ENCODE assay signal across 9 cellular contexts in genomic region chr6:44297063-44298038, GRCh38. TPM values are rescaled to one million over a fixed set of nuclear protein-coding genes. Genes with fewer than 3 reads are reported as not detected.
A peak's percentile ranks its signal among the peaks of the same experiment; 100 is the strongest.
DNase-seq lines count a peak whose midpoint lies in the region; ATAC-seq, FAIRE-seq and TF ChIP-seq lines count a peak whose summit lies in the region.
"Had no signal": no experiment of that assay in that cellular context is flagged by ENCODE, and none has a peak within 500 bp of the region (broad histone marks: within the 10 kb centered on the region; RNA-seq: fewer than 3 reads in every experiment).

No MANE protein-coding gene starts in this region.

- peak overlapping the region; percentile 47 to 64 (median 47) for H3K4me3 Mint-ChIP-seq in T-cell

- peak; percentile 81 to 88 (median 87) for ATAC-seq in T-cell (replicated peaks in 1 of 4)
- ATAC-seq in K562: peak; percentile 85
- ATAC-seq in GM21515 (IDR thresholded peaks at IDR 0.05; ENCODE audit: unreplicated experiment): no peak

- no peak for TF ChIP-seq RAD21 in K562 (CRISPR knock-in tag; conservative IDR thresholded peaks at IDR 0.05 in 1 of 2, IDR thresholded peaks at IDR 0.05 in 1 of 2)

- H4K20me1 ChIP-seq in K562 (replicated peaks; ENCODE audit: control insufficient read depth, insufficient read depth, low read length): peaks cover 10% of the 10 kb centered on the region; the same call in 1 of the 2 replicates

- intact Hi-C loops in K562 (cut with micrococcal nuclease): no loop called here

- CTCF ChIA-PET in T-cell (lab: Charles Lee) (no interaction called here), K562 (lab: Yijun Ruan, JAX; ENCODE audit: low intra/inter-chr PET ratio) (no interaction called here)

- FAIRE-seq in K562 (lab: Jason Lieb, UNC): no peak

- no peak overlapping the region for H3K27ac Mint-ChIP-seq in T-cell

- POLR2A ChIA-PET in T-cell (lab: Charles Lee): interaction anchor here in 1 of 2 donors (0.6 kb wide), 1 partner anchor 10 kb away, joined by 3 read pairs; no protein-coding TSS in a partner anchor
- POLR2A ChIA-PET in K562 (lab: Yijun Ruan, JAX): interaction anchor here (0.5 to 8.7 kb wide), 7 partner anchors 9 to 115 kb away, joined by 3 to 116 read pairs (median 3); partner anchors contain the start of gene AARS2

- peaks cover 22% of the 10 kb centered on the region for H3K36me3 Mint-ChIP-seq in T-cell

- H3K4me3 ChIP-seq in K562 (peak overlapping the region; percentile 36), iPS-15b (ENCODE audit: low read depth, low read length) (peak overlapping the region; percentile 76), skeletal muscle satellite cell (ENCODE audit: low read length) (peak overlapping the region; percentile 41)

- TF ChIP-seq POLR2A in K562 (conservative IDR thresholded peaks at IDR 0.05): peak; percentile 25; the same call in 1 of the 2 replicates

- H3K9me1 ChIP-seq in K562 (ENCODE audit: control insufficient read depth, insufficient read depth, low read length): no peaks in the 10 kb centered on the region

- no peak overlapping the region for H2AFZ ChIP-seq in K562 (ENCODE audit: low read depth, low read length)

- WGBS in K562 (ENCODE audit: insufficient coverage, low coverage, missing lambda C conversion rate): 5% methylated on average over 83 of the region's 86 CpGs

- H3K27me3 Mint-ChIP-seq in T-cell: peaks cover 37 to 47% of the 10 kb centered on the region in 2 donors

- H3K79me2 ChIP-seq in K562 (ENCODE audit: control insufficient read depth, insufficient read depth, low read length): no peaks in the 10 kb centered on the region

- H3K27me3 ChIP-seq in K562 (ENCODE audit: control insufficient read depth in 2 of 2, insufficient read depth in 2 of 2, low read length in 2 of 2): peaks cover 34 to 40% of the 10 kb centered on the region in 2 experiments; a peak in 4 of 5 replicates
- H3K27me3 ChIP-seq in iPS-15b (ENCODE audit: control insufficient read depth, insufficient read depth, low read length): peaks cover 19% of the 10 kb centered on the region
- peaks cover 56% of the 10 kb centered on the region for H3K27me3 ChIP-seq in skeletal muscle satellite cell (ENCODE audit: control insufficient read depth, insufficient read depth, low read length)

- peak overlapping the region in 1 of 2 experiments; percentile 84; a peak in 2 of 4 replicates for H3K9ac ChIP-seq in K562 (ENCODE audit: insufficient read depth in 1 of 2, low read depth in 2 of 2, low read length in 2 of 2)
- peak overlapping the region; percentile 54 for H3K9ac ChIP-seq in iPS-15b (ENCODE audit: low read depth, low read length)
- no peak overlapping the region for H3K9ac ChIP-seq in skeletal muscle satellite cell (ENCODE audit: low read depth, low read length)

- no peaks in the 10 kb centered on the region for H3K9me3 Mint-ChIP-seq in T-cell

- H3K9me3 ChIP-seq in K562 (replicated peaks; ENCODE audit: control insufficient read depth, insufficient read depth, low read depth, low read length) (no peaks in the 10 kb centered on the region), iPS-15b (ENCODE audit: control insufficient read depth, insufficient read depth, low read length) (no peaks in the 10 kb centered on the region), skeletal muscle satellite cell (replicated peaks; ENCODE audit: low read length) (no peaks in the 10 kb centered on the region)

- H3K36me3 ChIP-seq in K562 (ENCODE audit: control insufficient read depth, insufficient read depth, low read length) (peaks cover 23% of the 10 kb centered on the region; the same call in 2 of the 3 replicates), iPS-15b (ENCODE audit: control insufficient read depth, insufficient read depth, low read length) (peaks cover 22% of the 10 kb centered on the region), skeletal muscle satellite cell (ENCODE audit: insufficient read depth, low read length) (peaks cover 17% of the 10 kb centered on the region)

- in situ Hi-C loops in K562 (cut with MboI): no loop called here

- DNase-seq in DMS 273 (lab: John Stamatoyannopoulos, UW; ENCODE audit: unreplicated experiment) (peak; percentile 85), DMS 273 treated with DMSO at 0.1 percent for 48 hours (lab: John Stamatoyannopoulos, UW) (no peak), T-cell (peak in 32 of 34 experiments; percentile 16 to 70 (median 48)), K562 (ENCODE audit: extremely low read depth in 1 of 4, low spot score in 3 of 4) (peak; percentile 53 to 79 (median 70)), KG1 (lab: John Stamatoyannopoulos, UW) (no peak)

- TF ChIP-seq EP300 in K562 (IDR thresholded peaks at IDR 0.05; ENCODE audit: low read length): no peak

- H3K27ac ChIP-seq in K562 (ENCODE audit: extremely low read depth, low read depth, low read length): no peak overlapping the region
- H3K27ac ChIP-seq: 22Rv1 had no signal

- no TSS peak for BruUV-seq in K562 (replicated peaks; lab: Mats Ljungman, UMichigan)

- H3K4me2 ChIP-seq in K562 (ENCODE audit: insufficient read depth, low read length) (peak overlapping the region; percentile 46), skeletal muscle satellite cell (ENCODE audit: low read length) (peak overlapping the region; percentile 69)

- H3K4me1 ChIP-seq in K562 (replicated peaks in 1 of 2; ENCODE audit: control insufficient read depth in 2 of 2, insufficient read depth in 2 of 2, low read length in 2 of 2): peaks cover 0 to 16% of the 10 kb centered on the region in 2 experiments; a peak in 4 of 5 replicates
- H3K4me1 ChIP-seq in iPS-15b (ENCODE audit: control insufficient read depth, insufficient read depth, low read length): no peaks in the 10 kb centered on the region
- peaks cover 3% of the 10 kb centered on the region for H3K4me1 ChIP-seq in skeletal muscle satellite cell (ENCODE audit: control insufficient read depth, insufficient read depth, low read length)

- no peak for TF ChIP-seq CTCF in K562 (IDR thresholded peaks at IDR 0.05 in 2 of 3, conservative IDR thresholded peaks at IDR 0.05 in 1 of 3; ENCODE audit: insufficient read depth in 2 of 3, low read depth in 1 of 3, low read length in 3 of 3)

- peaks cover 11 to 14% (median 13%) of the 10 kb centered on the region in 3 donors for H3K4me1 Mint-ChIP-seq in T-cell

RNA-seq across cellular contexts. Expression of gene AARS2, which starts 15.8 kb away (rescaled TPM):
- total RNA-seq in T-cell (10 to 100 TPM; 16.7 to 28.5 (median 25.8) TPM), K562 (2014; rRNA removed) (30.5 and 34.6 TPM in 2 replicates), K562 (2014; rRNA removed; fragmentation: Illumina TruSeq; extraction: Trizol) (9.3 and 12.9 TPM in 2 replicates), K562 (2015; rRNA removed; fragmentation: Illumina TruSeq; extraction: Trizol) (23.6 and 24.6 TPM in 2 replicates), K562 (2021) (31.8 and 34.0 TPM in 2 replicates)
- 36.2 and 99.3 TPM in 2 replicates for total RNA-seq in K562 (2011; cell fraction: chromatin; rRNA removed; ENCODE audit: low replicate concordance)
- total RNA-seq in K562 (2011; cell fraction: nucleolus; rRNA removed): 53.7 and 56.5 TPM in 2 replicates
- 43.9 and 45.0 TPM in 2 replicates for total RNA-seq in K562 (2011; cell fraction: nucleoplasm; rRNA removed)
- polyA plus RNA-seq in K562 (2011; rRNA removed) (11.4 and 11.6 TPM in 2 replicates), K562 (2014; fragmentation: Illumina TruSeq; extraction: Trizol) (18.3 and 23.7 TPM in 2 replicates), K562 (2014; fragmentation: Nextera tagmentation; extraction: Ambion mirVana) (1 to 10 TPM in 1 of 2 experiments, under 1 TPM in 1; 0.97 to 1.0 TPM), K562 (2014; rRNA removed) (21.9 and 24.4 TPM in 2 replicates)
- polyA plus RNA-seq in K562 (2011; cell fraction: cytosol; rRNA removed): 9.5 and 18.3 TPM in 2 replicates
- polyA plus RNA-seq in K562 (2011; cell fraction: nucleus; rRNA removed): 24.7 and 40.8 TPM in 2 replicates
- polyA plus RNA-seq in K562 (2012): 16.8 and 19.6 TPM in 2 replicates
- polyA minus RNA-seq in K562 (2011; rRNA and poly(A)+ RNA removed): 14.8 and 19.6 TPM in 2 replicates
- polyA minus RNA-seq in K562 (2011; cell fraction: cytosol; rRNA and poly(A)+ RNA removed): 13.1 and 15.3 TPM in 2 replicates
- 33.1 and 37.5 TPM in 2 replicates for polyA minus RNA-seq in K562 (2011; cell fraction: nucleus; rRNA and poly(A)+ RNA removed)
- total RNA-seq in skeletal muscle satellite cell (2012; rRNA removed): 11.8 and 13.9 TPM in 2 replicates

RNA-seq across cellular contexts. Expression of gene TMEM151B, which starts 27.1 kb away (rescaled TPM):
- total RNA-seq in T-cell (under 1 TPM in 3 of 5 donors, not detected in 2; 0.13 to 0.18 (median 0.14) TPM), K562 (2014; rRNA removed) (not detected in 2 replicates), K562 (2014; rRNA removed; fragmentation: Illumina TruSeq; extraction: Trizol) (not detected in 2 replicates), K562 (2015; rRNA removed; fragmentation: Illumina TruSeq; extraction: Trizol) (not detected in 2 replicates), K562 (2021) (not detected in 2 replicates)
- total RNA-seq in K562 (2011; cell fraction: chromatin; rRNA removed; ENCODE audit: low replicate concordance): 0.30 TPM in 1 of 2 replicates, not detected in the other
- total RNA-seq in K562 (2011; cell fraction: nucleolus; rRNA removed): under 0.01 and 0.26 TPM in 2 replicates
- total RNA-seq in K562 (2011; cell fraction: nucleoplasm; rRNA removed): not detected in 2 replicates
- polyA plus RNA-seq in K562 (2011; rRNA removed) (not detected in 2 replicates), K562 (2014; fragmentation: Illumina TruSeq; extraction: Trizol) (not detected in 2 replicates), K562 (2014; fragmentation: Nextera tagmentation; extraction: Ambion mirVana) (not detected), K562 (2014; rRNA removed) (not detected in 2 replicates)
- 0.01 TPM in 1 of 2 replicates, not detected in the other for polyA plus RNA-seq in K562 (2011; cell fraction: cytosol; rRNA removed)
- polyA plus RNA-seq in K562 (2011; cell fraction: nucleus; rRNA removed): 0.04 TPM in 1 of 2 replicates, not detected in the other
- 0.34 and 0.36 TPM in 2 replicates for polyA plus RNA-seq in K562 (2012)
- polyA minus RNA-seq in K562 (2011; rRNA and poly(A)+ RNA removed): 0.09 TPM in 1 of 2 replicates, not detected in the other
- not detected in 2 replicates for polyA minus RNA-seq in K562 (2011; cell fraction: cytosol; rRNA and poly(A)+ RNA removed)
- not detected in 2 replicates for polyA minus RNA-seq in K562 (2011; cell fraction: nucleus; rRNA and poly(A)+ RNA removed)
- total RNA-seq in skeletal muscle satellite cell (2012; rRNA removed): not detected in 2 replicates

RNA-seq across cellular contexts. Expression of gene NFKBIE, which starts 32.0 kb away (rescaled TPM):
- total RNA-seq in T-cell: 10 to 100 TPM in 4 of 5 donors, 1 to 10 TPM in 1; 9.9 to 35.0 (median 13.6) TPM
- 10.6 and 17.8 TPM in 2 replicates for total RNA-seq in K562 (2011; cell fraction: chromatin; rRNA removed; ENCODE audit: low replicate concordance)
- total RNA-seq in K562 (2011; cell fraction: nucleolus; rRNA removed): 11.2 and 14.0 TPM in 2 replicates
- 7.4 and 8.2 TPM in 2 replicates for total RNA-seq in K562 (2011; cell fraction: nucleoplasm; rRNA removed)
- 15.7 TPM in 2 replicates for total RNA-seq in K562 (2014; rRNA removed)
- 11.6 and 11.7 TPM in 2 replicates for total RNA-seq in K562 (2014; rRNA removed; fragmentation: Illumina TruSeq; extraction: Trizol)
- 14.2 and 14.6 TPM in 2 replicates for total RNA-seq in K562 (2015; rRNA removed; fragmentation: Illumina TruSeq; extraction: Trizol)
- total RNA-seq in K562 (2021): 14.0 and 16.4 TPM in 2 replicates
- polyA plus RNA-seq in K562 (2011; rRNA removed): 11.9 and 12.3 TPM in 2 replicates
- polyA plus RNA-seq in K562 (2011; cell fraction: cytosol; rRNA removed): 10.4 and 28.2 TPM in 2 replicates
- polyA plus RNA-seq in K562 (2011; cell fraction: nucleus; rRNA removed): 9.7 and 14.7 TPM in 2 replicates
- polyA plus RNA-seq in K562 (2012): 11.2 and 13.6 TPM in 2 replicates
- 10.0 and 12.3 TPM in 2 replicates for polyA plus RNA-seq in K562 (2014; fragmentation: Illumina TruSeq; extraction: Trizol)
- polyA plus RNA-seq in K562 (2014; fragmentation: Nextera tagmentation; extraction: Ambion mirVana): 1 to 10 TPM; 2.1 to 2.9 TPM
- polyA plus RNA-seq in K562 (2014; rRNA removed): 10.2 and 11.6 TPM in 2 replicates
- 8.3 and 9.5 TPM in 2 replicates for polyA minus RNA-seq in K562 (2011; rRNA and poly(A)+ RNA removed)
- 9.4 and 10.1 TPM in 2 replicates for polyA minus RNA-seq in K562 (2011; cell fraction: cytosol; rRNA and poly(A)+ RNA removed)
- polyA minus RNA-seq in K562 (2011; cell fraction: nucleus; rRNA and poly(A)+ RNA removed): 12.0 and 12.9 TPM in 2 replicates
- total RNA-seq in skeletal muscle satellite cell (2012; rRNA removed): 6.6 and 12.7 TPM in 2 replicates

RNA-seq across cellular contexts. Expression of gene SLC35B2, which starts 40.0 kb away (rescaled TPM):
- total RNA-seq in T-cell (10 to 100 TPM; 14.6 to 21.8 (median 20.3) TPM), K562 (2014; rRNA removed) (43.6 and 59.3 TPM in 2 replicates), K562 (2014; rRNA removed; fragmentation: Illumina TruSeq; extraction: Trizol) (31.1 and 38.8 TPM in 2 replicates), K562 (2015; rRNA removed; fragmentation: Illumina TruSeq; extraction: Trizol) (46.0 and 47.1 TPM in 2 replicates), K562 (2021) (53.1 and 54.3 TPM in 2 replicates)
- 26.7 and 95.0 TPM in 2 replicates for total RNA-seq in K562 (2011; cell fraction: chromatin; rRNA removed; ENCODE audit: low replicate concordance)
- 138 and 143 TPM in 2 replicates for total RNA-seq in K562 (2011; cell fraction: nucleolus; rRNA removed)
- 89.1 and 89.6 TPM in 2 replicates for total RNA-seq in K562 (2011; cell fraction: nucleoplasm; rRNA removed)
- polyA plus RNA-seq in K562 (2011; rRNA removed) (50.8 and 53.9 TPM in 2 replicates), K562 (2014; fragmentation: Illumina TruSeq; extraction: Trizol) (57.6 and 58.9 TPM in 2 replicates), K562 (2014; fragmentation: Nextera tagmentation; extraction: Ambion mirVana) (10 to 100 TPM; 14.5 to 19.2 TPM), K562 (2014; rRNA removed) (59.1 and 61.8 TPM in 2 replicates)
- polyA plus RNA-seq in K562 (2011; cell fraction: cytosol; rRNA removed): 78.9 and 125 TPM in 2 replicates
- polyA plus RNA-seq in K562 (2011; cell fraction: nucleus; rRNA removed): 67.9 and 76.7 TPM in 2 replicates
- 57.9 and 70.2 TPM in 2 replicates for polyA plus RNA-seq in K562 (2012)
- polyA minus RNA-seq in K562 (2011; rRNA and poly(A)+ RNA removed): 23.7 and 34.2 TPM in 2 replicates
- polyA minus RNA-seq in K562 (2011; cell fraction: cytosol; rRNA and poly(A)+ RNA removed): 21.6 and 21.9 TPM in 2 replicates
- polyA minus RNA-seq in K562 (2011; cell fraction: nucleus; rRNA and poly(A)+ RNA removed): 19.0 and 20.8 TPM in 2 replicates
- total RNA-seq in skeletal muscle satellite cell (2012; rRNA removed): 71.2 and 86.7 TPM in 2 replicates

RNA-seq across cellular contexts. Expression of gene SPATS1, which starts 45.1 kb away (rescaled TPM):
- total RNA-seq in T-cell (not detected), K562 (2014; rRNA removed) (not detected in 2 replicates), K562 (2014; rRNA removed; fragmentation: Illumina TruSeq; extraction: Trizol) (not detected in 2 replicates), K562 (2015; rRNA removed; fragmentation: Illumina TruSeq; extraction: Trizol) (not detected in 2 replicates), K562 (2021) (not detected in 2 replicates)
- total RNA-seq in K562 (2011; cell fraction: chromatin; rRNA removed; ENCODE audit: low replicate concordance): not detected in 2 replicates
- total RNA-seq in K562 (2011; cell fraction: nucleolus; rRNA removed): not detected in 2 replicates
- not detected in 2 replicates for total RNA-seq in K562 (2011; cell fraction: nucleoplasm; rRNA removed)
- polyA plus RNA-seq in K562 (2011; rRNA removed) (not detected in 2 replicates), K562 (2014; fragmentation: Illumina TruSeq; extraction: Trizol) (not detected in 2 replicates), K562 (2014; fragmentation: Nextera tagmentation; extraction: Ambion mirVana) (not detected), K562 (2014; rRNA removed) (not detected in 2 replicates)
- not detected in 2 replicates for polyA plus RNA-seq in K562 (2011; cell fraction: cytosol; rRNA removed)
- polyA plus RNA-seq in K562 (2011; cell fraction: nucleus; rRNA removed): not detected in 2 replicates
- polyA plus RNA-seq in K562 (2012): not detected in 2 replicates
- not detected in 2 replicates for polyA minus RNA-seq in K562 (2011; rRNA and poly(A)+ RNA removed)
- polyA minus RNA-seq in K562 (2011; cell fraction: cytosol; rRNA and poly(A)+ RNA removed): not detected in 2 replicates
- polyA minus RNA-seq in K562 (2011; cell fraction: nucleus; rRNA and poly(A)+ RNA removed): not detected in 2 replicates
- total RNA-seq in skeletal muscle satellite cell (2012; rRNA removed): not detected in 2 replicates

Comparison
In these comparisons a context has a peak if more than half of its experiments do, and no peak if none do; other contexts are left out.
1. DNase-seq: peak in DMS 273 (single experiment), T-cell (32 of 34) and K562 (4 of 4); none in DMS 273 treated with DMSO at 0.1 percent for 48 hours (single experiment) and KG1 (single experiment).
2. Peak in every context shown above with its lines, with median percentiles within 50 percentile points of each other: H3K4me3 ChIP-seq.